In genomic region chr13:32243695-32244094, GRCh38 we compare ENCODE assay signal across 22 cellular contexts.
DNase-seq lines count a peak whose midpoint lies in the region; ATAC-seq, FAIRE-seq and TF ChIP-seq lines count a peak whose summit lies in the region.
"Had no signal": no experiment of that assay in that cellular context is flagged by ENCODE, and none has a peak within 500 bp of the region (broad histone marks: within the 10 kb centered on the region; RNA-seq: fewer than 3 reads in every experiment).

No MANE protein-coding gene starts in this region.

- no peaks in the 10 kb centered on the region for H3K79me2 ChIP-seq in HepG2 (ENCODE audit: insufficient read depth, low read length)
- no peaks in the 10 kb centered on the region for H3K79me2 ChIP-seq in K562 (ENCODE audit: control insufficient read depth, insufficient read depth, low read length)

- DNase-seq in HepG2 (ENCODE audit: low spot score) (no peak), right lobe of liver (no peak), K562 (ENCODE audit: extremely low read depth in 1 of 4, low spot score in 3 of 4) (no peak), neuronal stem cell (ENCODE audit: low spot score) (no peak), NAMALWA (ENCODE audit: low spot score) (no peak), A172 (ENCODE audit: low spot score) (no peak)
- DNase-seq: ACHN; AML-193; BE2C; Calu3; CD4-positive, alpha-beta T cell; CD8-positive, alpha-beta memory T cell; DMS153; DND-41; GOT3 had no signal

- no peak for TF ChIP-seq CTCF in HepG2 (CRISPR knock-in tag; IDR thresholded peaks at IDR 0.05)
- no peak for TF ChIP-seq CTCF in right lobe of liver (IDR thresholded peaks at IDR 0.05)
- TF ChIP-seq CTCF in K562 (IDR thresholded peaks at IDR 0.05 in 2 of 3, conservative IDR thresholded peaks at IDR 0.05 in 1 of 3; ENCODE audit: insufficient read depth in 2 of 3, low read depth in 1 of 3, low read length in 3 of 3), result no peak

- no peak overlapping the region for H3K4me2 ChIP-seq in HepG2 (ENCODE audit: low read depth, low read length)
- no peak overlapping the region for H3K4me2 ChIP-seq in K562 (ENCODE audit: insufficient read depth, low read length)
- H3K4me2 ChIP-seq in neuronal stem cell (ENCODE audit: insufficient read depth, low read length, poor library complexity, severe bottlenecking), result no peak overlapping the region
- H3K4me2 ChIP-seq: A549; BLaER1 treated with 17β-estradiol and CSF1 and Interleukin-3, amounts not matched to agents 10 nM and 100 nM had no signal

- BruUV-seq in HepG2 (replicated peaks; lab: Mats Ljungman, UMichigan) (no TSS peak), K562 (replicated peaks; lab: Mats Ljungman, UMichigan) (no TSS peak)

- H3K27ac ChIP-seq in HepG2 (ENCODE audit: extremely low read length, insufficient read depth, low read length) (no peak overlapping the region), right lobe of liver (no peak overlapping the region), K562 (ENCODE audit: extremely low read depth, low read depth, low read length) (no peak overlapping the region), neuronal stem cell (replicated peaks; ENCODE audit: low read length) (no peak overlapping the region)
- H3K27ac ChIP-seq: 22Rv1; A549; BLaER1 treated with 17β-estradiol and CSF1 and Interleukin-3, amounts not matched to agents 10 nM and 100 nM had no signal

- POLR2A ChIA-PET in HepG2 (lab: Yijun Ruan, JAX) (interaction anchor here (1.0 to 4.9 kb wide), 2 partner anchors 12 to 72 kb away, joined by 5 to 41 read pairs; partner anchors contain the start of genes BRCA2 and ZAR1L), K562 (lab: Yijun Ruan, JAX) (no interaction called here)

- no peaks in the 10 kb centered on the region for H4K20me1 ChIP-seq in HepG2 (ENCODE audit: insufficient read depth, low read length)
- no peaks in the 10 kb centered on the region for H4K20me1 ChIP-seq in K562 (replicated peaks; ENCODE audit: control insufficient read depth, insufficient read depth, low read length)
- H4K20me1 ChIP-seq: BLaER1 treated with 17β-estradiol and CSF1 and Interleukin-3, amounts not matched to agents 10 nM and 100 nM had no signal

- H3K9me1 ChIP-seq in K562 (ENCODE audit: control insufficient read depth, insufficient read depth, low read length), result no peaks in the 10 kb centered on the region

- H2BK5ac ChIP-seq in neuronal stem cell (ENCODE audit: low read length), result no peak overlapping the region

- H3K9ac ChIP-seq in HepG2 (ENCODE audit: insufficient read depth, low read depth, low read length) (no peak overlapping the region), K562 (ENCODE audit: insufficient read depth in 1 of 2, low read depth in 2 of 2, low read length in 2 of 2) (no peak overlapping the region), neuronal stem cell (ENCODE audit: low read depth, low read length, poor library complexity) (peak overlapping the region; percentile 18)
- H3K9ac ChIP-seq: BLaER1 treated with 17β-estradiol and CSF1 and Interleukin-3, amounts not matched to agents 10 nM and 100 nM had no signal

- no peak overlapping the region for H2BK15ac ChIP-seq in neuronal stem cell (ENCODE audit: low read length)

- H3K79me1 ChIP-seq in neuronal stem cell (ENCODE audit: low read depth, low read length), result no peaks in the 10 kb centered on the region

- H3K14ac ChIP-seq in neuronal stem cell (ENCODE audit: low read length), result no peak overlapping the region

- no peak overlapping the region for H4K91ac ChIP-seq in neuronal stem cell (ENCODE audit: low read depth, low read length, poor library complexity)

- WGBS in HepG2 (ENCODE audit: low lambda C conversion rate), result 61% methylated on average over 5 of the region's 5 CpGs
- WGBS in right lobe of liver (ENCODE audit: insufficient coverage, low coverage, low lambda C conversion rate, missing lambda C conversion rate), result 85% methylated on average over 5 of the region's 5 CpGs
- 4% methylated on average over 5 of the region's 5 CpGs for WGBS in K562 (ENCODE audit: insufficient coverage, low coverage, missing lambda C conversion rate)
- WGBS in neuronal stem cell (ENCODE audit: extremely low coverage in 2 of 2, insufficient read length in 2 of 2, insufficient replicate concordance in 1 of 2), 2 donors, result no CpG with 5 or more reads among the region's 5 CpGs

- TF ChIP-seq POLR2A in HepG2 (IDR thresholded peaks at IDR 0.05; ENCODE audit: insufficient read depth in 1 of 2, low read depth in 2 of 2, low read length in 2 of 2), result no peak
- no peak for TF ChIP-seq POLR2A in right lobe of liver (IDR thresholded peaks at IDR 0.05)
- TF ChIP-seq POLR2A in K562 (conservative IDR thresholded peaks at IDR 0.05), result no peak

- CTCF ChIA-PET in HepG2 (lab: Yijun Ruan, JAX; ENCODE audit: low intra/inter-chr PET ratio, low total read pairs) (no interaction called here), K562 (lab: Yijun Ruan, JAX; ENCODE audit: low intra/inter-chr PET ratio) (no interaction called here)

- H3K27me3 ChIP-seq in HepG2 (ENCODE audit: control insufficient read depth in 1 of 2, insufficient read depth in 2 of 2, low read length in 2 of 2) (no peaks in the 10 kb centered on the region), right lobe of liver (no peaks in the 10 kb centered on the region), K562 (ENCODE audit: control insufficient read depth in 2 of 2, insufficient read depth in 2 of 2, low read length in 2 of 2) (no peaks in the 10 kb centered on the region; a peak in 1 of 5 replicates), neuronal stem cell (ENCODE audit: control insufficient read depth in 3 of 3, insufficient read depth in 3 of 3, low read depth in 1 of 3, low read length in 3 of 3) (no peaks in the 10 kb centered on the region)
- H3K27me3 ChIP-seq: BE2C; BLaER1 treated with 17β-estradiol and CSF1 and Interleukin-3, amounts not matched to agents 10 nM and 100 nM had no signal

- no peak overlapping the region for H2BK12ac ChIP-seq in neuronal stem cell (ENCODE audit: low read length)

- H3K4ac ChIP-seq in neuronal stem cell (ENCODE audit: low read length), result no peak overlapping the region

- no peak overlapping the region for H2AK5ac ChIP-seq in neuronal stem cell (ENCODE audit: low read depth, low read length)

- in situ Hi-C loops in HepG2 (cut with HindIII; ENCODE audit: extremely low pct_ligation_motif_present, low pct_unique_long_range_greater_than_20kb), result no loop called here
- in situ Hi-C loops in K562 (cut with MboI), result no loop called here

- intact Hi-C loops in HepG2 (cut with micrococcal nuclease; ENCODE audit: unreplicated experiment) (loop anchor here (5.0 kb wide), 1 partner anchor 211 kb away; the partner anchor contains the start of gene FRY), right lobe of liver (cut with DNase I) (no loop called here), K562 (cut with micrococcal nuclease) (no loop called here)

- no peak overlapping the region for H2BK120ac ChIP-seq in neuronal stem cell (ENCODE audit: low read depth, low read length)

- H3K9me3 ChIP-seq in HepG2 (ENCODE audit: low read length) (no peaks in the 10 kb centered on the region), right lobe of liver (no peaks in the 10 kb centered on the region), K562 (replicated peaks; ENCODE audit: control insufficient read depth, insufficient read depth, low read depth, low read length) (no peaks in the 10 kb centered on the region), neuronal stem cell (replicated peaks in 1 of 2; ENCODE audit: control insufficient read depth in 2 of 2, insufficient read depth in 1 of 2, low read depth in 1 of 2, low read length in 2 of 2) (no peaks in the 10 kb centered on the region)
- H3K9me3 ChIP-seq: A549; BE2C; BLaER1 treated with 17β-estradiol and CSF1 and Interleukin-3, amounts not matched to agents 10 nM and 100 nM; HAP-1 had no signal

- no peak overlapping the region for H3K18ac ChIP-seq in neuronal stem cell (ENCODE audit: low read length)

- TF ChIP-seq EP300 in HepG2 (IDR thresholded peaks at IDR 0.05; ENCODE audit: low read depth in 2 of 2, low read length in 2 of 2) (no peak), HepG2 (CRISPR knock-in tag; IDR thresholded peaks at IDR 0.05; ENCODE audit: borderline replicate concordance) (no peak), K562 (IDR thresholded peaks at IDR 0.05; ENCODE audit: low read length) (no peak)

- no peak overlapping the region for H3K4me3 ChIP-seq in HepG2 (replicated peaks in 1 of 3; ENCODE audit: insufficient read depth in 1 of 3, low read depth in 2 of 3, low read length in 3 of 3)
- H3K4me3 ChIP-seq in right lobe of liver, result no peak overlapping the region
- H3K4me3 ChIP-seq in K562, result no peak overlapping the region
- no peak overlapping the region for H3K4me3 ChIP-seq in neuronal stem cell (ENCODE audit: low read length in 2 of 2)
- H3K4me3 ChIP-seq: A549; BLaER1 treated with 17β-estradiol and CSF1 and Interleukin-3, amounts not matched to agents 10 nM and 100 nM; HAP-1 had no signal

- no peak overlapping the region for H4K8ac ChIP-seq in neuronal stem cell (ENCODE audit: low read depth, low read length)

- H3K36me3 ChIP-seq in HepG2 (replicated peaks in 1 of 2; ENCODE audit: control insufficient read depth in 1 of 2, insufficient read depth in 2 of 2, low read length in 2 of 2) (peaks cover 1 to 22% of the 10 kb centered on the region in 2 experiments; a peak in 3 of 5 replicates), right lobe of liver (no peaks in the 10 kb centered on the region), K562 (ENCODE audit: control insufficient read depth, insufficient read depth, low read length) (no peaks in the 10 kb centered on the region), neuronal stem cell (replicated peaks in 1 of 2; ENCODE audit: control insufficient read depth in 2 of 2, insufficient read depth in 2 of 2, low read length in 2 of 2) (peaks cover 0 to 2% of the 10 kb centered on the region in 2 donors)
- H3K36me3 ChIP-seq: HAP-1 had no signal

- ATAC-seq in HepG2 (peak; percentile 32; the same call in 2 of the 3 replicates), right lobe of liver (no peak), K562 (no peak)
- ATAC-seq: A549 had no signal

- peaks cover 56% of the 10 kb centered on the region for H3K4me1 ChIP-seq in HepG2 (ENCODE audit: insufficient read depth, low read length)
- H3K4me1 ChIP-seq in right lobe of liver, result no peaks in the 10 kb centered on the region
- H3K4me1 ChIP-seq in K562 (replicated peaks in 1 of 2; ENCODE audit: control insufficient read depth in 2 of 2, insufficient read depth in 2 of 2, low read length in 2 of 2), result no peaks in the 10 kb centered on the region
- H3K4me1 ChIP-seq in neuronal stem cell (ENCODE audit: control insufficient read depth in 2 of 2, insufficient read depth in 1 of 2, low read depth in 1 of 2, low read length in 2 of 2), result peaks cover 0 to 1% of the 10 kb centered on the region in 2 donors
- H3K4me1 ChIP-seq: A549, BE2C, HAP-1 had no signal

- no peak for TF ChIP-seq RAD21 in HepG2 (CRISPR knock-in tag; IDR thresholded peaks at IDR 0.05)
- TF ChIP-seq RAD21 in K562 (CRISPR knock-in tag; conservative IDR thresholded peaks at IDR 0.05 in 1 of 2, IDR thresholded peaks at IDR 0.05 in 1 of 2), result no peak

- no peak overlapping the region for H3K23ac ChIP-seq in neuronal stem cell (ENCODE audit: low read depth, low read length, poor library complexity)

- no peak for FAIRE-seq in HepG2 (lab: Jason Lieb, UNC)
- no peak for FAIRE-seq in K562 (lab: Jason Lieb, UNC)
- FAIRE-seq: A549, G401.6, GM12892, H54 had no signal

- H2AFZ ChIP-seq in HepG2 (ENCODE audit: low read length) (no peak overlapping the region), K562 (ENCODE audit: low read depth, low read length) (no peak overlapping the region), neuronal stem cell (ENCODE audit: low read length) (no peak overlapping the region)

TF ChIP-seq in K562, 482 proteins besides CTCF, POLR2A, EP300 and RAD21 (continues in another document):
- TF ChIP-seq NCOA6 (IDR thresholded peaks at IDR 0.05), result no peak

Comparison
In these comparisons a context has a peak if more than half of its experiments do, and no peak if none do; other contexts are left out.
1. Of the 241 proteins assayed by ChIP-seq in both HepG2 and K562: peak only in HepG2: ZNF121; only in K562: none; in both: none; in neither: 240.